ENCODE assay signal across 36 cellular contexts in genomic region chr3:10875914-10876313, GRCh38. TPM values are rescaled to one million over a fixed set of nuclear protein-coding genes. Genes with fewer than 3 reads are reported as not detected.
"Had no signal": no experiment of that assay in that cellular context is flagged by ENCODE, and none has a peak within 500 bp of the region (broad histone marks: within the 10 kb centered on the region; RNA-seq: fewer than 3 reads in every experiment).

No MANE protein-coding gene starts in this region.

- H3K4me3 ChIP-seq: adrenal gland, body of pancreas, esophagus squamous epithelium, gastroesophageal sphincter, heart right ventricle had no signal

- DNase-seq: activated B cell treated with CpG ODN at 0.5 μM for 24 hours; activated CD4-positive, alpha-beta memory T cell treated with anti-CD3 and anti-CD28 coated beads for 36 hours; activated CD4-positive, alpha-beta T cell treated with anti-CD3 and anti-CD28 coated beads for 36 hours; activated CD4-positive, alpha-beta T cell treated with anti-CD3 and anti-CD28 coated beads, Interleukin-2, amount 10 ng/mL, durations not matched to agents 24 days and 14 days; activated CD8-positive, alpha-beta memory T cell treated with anti-CD3 and anti-CD28 coated beads, Interleukin-2, amount 10 ng/mL, durations not matched to agents 7 days and 5 days; activated CD8-positive, alpha-beta memory T cell treated with anti-CD3 and anti-CD28 coated beads, Interleukin-2, amount 50 U/mL, for 4 hours; activated CD8-positive, alpha-beta T cell treated with anti-CD3 and anti-CD28 coated beads, Interleukin-2, amount 10 ng/mL, durations not matched to agents 7 days and 5 days; activated effector memory CD4-positive, alpha-beta T cell treated with anti-CD3 and anti-CD28 coated beads, Interleukin-2, amount 50 U/mL, for 16 hours; activated naive CD4-positive, alpha-beta T cell treated with anti-CD3 and anti-CD28 coated beads for 36 hours; activated naive CD8-positive, alpha-beta T cell treated with anti-CD3 and anti-CD28 coated beads for 36 hours; activated naive CD8-positive, alpha-beta T cell treated with anti-CD3 and anti-CD28 coated beads, Interleukin-2, amount 50 U/mL, for 24 hours; activated T-cell treated with anti-CD3 and anti-CD28 coated beads, Interleukin-2, amount 50 U/mL, for 1 hour; activated T-cell treated with anti-CD3 and anti-CD28 coated beads, Interleukin-2, amount 50 U/mL, for 48 hours; adrenal gland; amygdala; aorta; body of pancreas; caudate nucleus; cortex of kidney; dermis blood vessel endothelial cell; effector CD4-positive, alpha-beta T cell; effector memory CD8-positive, alpha-beta T cell; esophagus squamous epithelium; foreskin melanocyte; heart right ventricle; T-helper 17 cell; T1000; WERI-Rb-1 had no signal

RNA-seq across cellular contexts. Expression of gene SLC6A11, which starts 59.9 kb away (rescaled TPM):
- total RNA-seq: activated B cell treated with CpG ODN at 0.5 μM for 24 hours; activated CD4-positive, alpha-beta memory T cell treated with anti-CD3 and anti-CD28 coated beads for 36 hours; activated CD4-positive, alpha-beta T cell treated with anti-CD3 and anti-CD28 coated beads for 36 hours; activated CD4-positive, alpha-beta T cell treated with anti-CD3 and anti-CD28 coated beads, Interleukin-2, amount 10 ng/mL, durations not matched to agents 24 days and 14 days; activated CD8-positive, alpha-beta memory T cell treated with anti-CD3 and anti-CD28 coated beads for 36 hours; activated CD8-positive, alpha-beta memory T cell treated with anti-CD3 and anti-CD28 coated beads, Interleukin-2, amount 10 ng/mL, durations not matched to agents 7 days and 5 days; activated CD8-positive, alpha-beta T cell treated with anti-CD3 and anti-CD28 coated beads, Interleukin-2, amount 10 ng/mL, durations not matched to agents 7 days and 5 days; activated naive CD4-positive, alpha-beta T cell treated with anti-CD3 and anti-CD28 coated beads for 36 hours; activated naive CD8-positive, alpha-beta T cell treated with anti-CD3 and anti-CD28 coated beads for 36 hours; activated T-helper 1 cell treated with anti-CD3 and anti-CD28 coated beads, Interleukin-12 subunit alpha, Interleukin-12 subunit beta, Interleukin-2, Interleukin-4 antibody, amounts not matched to agents 30 ng/mL and 10 ng/mL and 1 ng/mL, durations not matched to agents 14 hours and 24 hours and 36 hours; activated T-helper 2 cell treated with anti-CD3 and anti-CD28 coated beads, Interferon-gamma antibody, Interleukin-2, Interleukin-4, amounts not matched to agents 10 μg/mL and 5 μg/mL and 100 μg/mL, durations not matched to agents 14 hours and 24 hours and 36 hours; aorta; chondrocyte; dermis blood vessel endothelial cell; fibroblast of lung; fibroblast of villous mesenchyme; glomerular endothelial cell; T-helper 17 cell had no signal
- polyA plus RNA-seq: aorta, heart right ventricle had no signal
